16 cellular contexts compared by ENCODE assay signal in genomic region chr22:44540756-44541670, GRCh38.
"Had no signal": no experiment of that assay in that cellular context is flagged by ENCODE, and none has a peak within 500 bp of the region (broad histone marks: within the 10 kb centered on the region; RNA-seq: fewer than 3 reads in every experiment).

No MANE protein-coding gene starts in this region.

- H3K9me3 Mint-ChIP-seq: activated CD8-positive, alpha-beta T cell treated with anti-CD3 and anti-CD28 coated beads for 36 hours; central memory CD8-positive, alpha-beta T cell had no signal

- DNase-seq: activated CD4-positive, alpha-beta T cell treated with anti-CD3 and anti-CD28 coated beads for 36 hours; activated CD8-positive, alpha-beta memory T cell treated with anti-CD3 and anti-CD28 coated beads, Interleukin-2, amount 50 U/mL, for 4 hours; activated CD8-positive, alpha-beta T cell treated with anti-CD3 and anti-CD28 coated beads for 36 hours; activated naive CD4-positive, alpha-beta T cell; activated T-cell treated with anti-CD3 and anti-CD28 coated beads, Interleukin-2, amount 50 U/mL, for 72 hours; cortex of kidney; effector CD8-positive, alpha-beta T cell; hippocampal formation; kidney glomerular epithelial cell; stimulated activated CD4-positive, alpha-beta T cell treated with anti-CD3 and anti-CD28 coated beads, Interleukin-1b, Interleukin-23, amount 100 ng/mL, for 48 hours; stimulated activated naive CD4-positive, alpha-beta T cell; T1000; trophoblast cell; WERI-Rb-1 had no signal

- H3K4me3 Mint-ChIP-seq: activated CD4-positive, alpha-beta T cell treated with anti-CD3 and anti-CD28 coated beads for 36 hours; activated CD8-positive, alpha-beta T cell treated with anti-CD3 and anti-CD28 coated beads for 36 hours; activated T-cell treated with anti-CD3 and anti-CD28 coated beads, Interleukin-2, amount 50 U/mL, for 72 hours; central memory CD8-positive, alpha-beta T cell had no signal

- H3K79me2 ChIP-seq: parathyroid adenoma had no signal

- H3K27ac Mint-ChIP-seq: activated CD4-positive, alpha-beta T cell treated with anti-CD3 and anti-CD28 coated beads for 36 hours; activated CD8-positive, alpha-beta T cell treated with anti-CD3 and anti-CD28 coated beads for 36 hours; activated T-cell treated with anti-CD3 and anti-CD28 coated beads, Interleukin-2, amount 50 U/mL, for 72 hours had no signal

- H3K36me3 ChIP-seq: WERI-Rb-1 had no signal

- H3K27ac ChIP-seq: parathyroid adenoma, WERI-Rb-1 had no signal

- H3K9ac ChIP-seq: parathyroid adenoma had no signal

- H2AFZ ChIP-seq: parathyroid adenoma had no signal

- H3K4me1 ChIP-seq: parathyroid adenoma had no signal

- ATAC-seq: activated CD4-positive, alpha-beta T cell treated with anti-CD3 and anti-CD28 coated beads for 36 hours; activated CD8-positive, alpha-beta T cell treated with anti-CD3 and anti-CD28 coated beads for 36 hours; activated T-cell treated with anti-CD3 and anti-CD28 coated beads, Interleukin-2, amount 50 U/mL, for 72 hours had no signal
